Comparison of ENCODE assay signal across 8 cellular contexts in the genomic region with DNA sequence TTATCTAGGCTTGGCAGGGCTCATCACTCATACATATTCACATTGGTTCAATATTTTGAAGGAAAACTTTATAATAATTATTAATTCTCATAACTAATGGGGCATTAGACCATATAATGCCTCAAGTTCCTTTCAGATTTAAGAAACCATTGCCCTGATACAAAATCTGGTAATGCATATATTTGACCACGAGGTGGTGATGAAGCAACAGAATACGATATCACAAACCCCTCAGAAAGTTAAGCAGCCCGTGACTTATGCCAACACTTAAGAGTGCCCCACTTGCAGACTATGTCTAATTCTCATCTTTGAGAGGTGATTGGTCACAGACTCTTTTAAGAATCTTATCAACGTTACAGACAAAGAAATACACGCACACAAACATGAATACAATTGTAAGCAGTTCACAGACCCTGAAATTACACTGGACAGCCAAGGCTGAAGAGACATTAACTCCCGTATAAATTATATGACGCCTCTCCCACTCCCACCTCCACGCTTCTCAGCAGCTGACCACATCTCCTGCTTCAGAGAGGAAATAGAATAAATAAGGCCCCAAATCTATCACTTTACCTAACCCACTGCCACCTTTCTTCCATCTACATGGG. TPM values are rescaled to one million over a fixed set of nuclear protein-coding genes. Genes with fewer than 3 reads are reported as not detected.
A peak's percentile ranks its signal among the peaks of the same experiment; 100 is the strongest.
DNase-seq lines count a peak whose midpoint lies in the region; ATAC-seq, FAIRE-seq and TF ChIP-seq lines count a peak whose summit lies in the region.

No MANE protein-coding gene starts in this region.

- TF ChIP-seq POLR2A in lower leg skin (IDR thresholded peaks at IDR 0.05): no peak

- peak; percentile 83 for FAIRE-seq in D721Med (lab: Jason Lieb, UNC)
- FAIRE-seq in frontal cortex (lab: Jason Lieb, UNC): peak; percentile 85

- no peaks in the 10 kb centered on the region for H3K36me3 Mint-ChIP-seq in activated CD8-positive, alpha-beta T cell treated with anti-CD3 and anti-CD28 coated beads, Interleukin-2, amount 10 ng/mL, durations not matched to agents 7 days and 5 days (ENCODE audit: low read depth)
- H3K36me3 Mint-ChIP-seq in progenitor cell of endocrine pancreas (ENCODE audit: insufficient read depth): no peaks in the 10 kb centered on the region

- no peaks in the 10 kb centered on the region for H3K27me3 Mint-ChIP-seq in activated CD8-positive, alpha-beta T cell treated with anti-CD3 and anti-CD28 coated beads, Interleukin-2, amount 10 ng/mL, durations not matched to agents 7 days and 5 days (ENCODE audit: low read depth)
- no peaks in the 10 kb centered on the region for H3K27me3 Mint-ChIP-seq in progenitor cell of endocrine pancreas

- H3K4me3 ChIP-seq in lower leg skin (ENCODE audit: low read depth, poor library complexity, severe bottlenecking): no peak overlapping the region

- ATAC-seq in GM18909 (IDR thresholded peaks at IDR 0.05; ENCODE audit: poor library complexity, unreplicated experiment) (peak; percentile 87), HG03196 (IDR thresholded peaks at IDR 0.05; ENCODE audit: unreplicated experiment) (peak; percentile 78)
- ATAC-seq in activated CD8-positive, alpha-beta T cell treated with anti-CD3 and anti-CD28 coated beads, Interleukin-2, amount 10 ng/mL, durations not matched to agents 7 days and 5 days: peak; percentile 93

- no peak overlapping the region for H3K27ac Mint-ChIP-seq in activated CD8-positive, alpha-beta T cell treated with anti-CD3 and anti-CD28 coated beads, Interleukin-2, amount 10 ng/mL, durations not matched to agents 7 days and 5 days
- no peak overlapping the region for H3K27ac Mint-ChIP-seq in progenitor cell of endocrine pancreas

- H3K4me1 Mint-ChIP-seq in activated CD8-positive, alpha-beta T cell treated with anti-CD3 and anti-CD28 coated beads, Interleukin-2, amount 10 ng/mL, durations not matched to agents 7 days and 5 days (ENCODE audit: low read depth): peaks cover 8% of the 10 kb centered on the region
- no peaks in the 10 kb centered on the region for H3K4me1 Mint-ChIP-seq in progenitor cell of endocrine pancreas (ENCODE audit: low read depth)

- TF ChIP-seq CTCF in D721Med (IDR thresholded peaks at IDR 0.05; ENCODE audit: insufficient read depth, missing control alignments) (peak; percentile 75), progenitor cell of endocrine pancreas (IDR thresholded peaks at IDR 0.05; ENCODE audit: unreplicated experiment) (peak; percentile 70), lower leg skin (IDR thresholded peaks at IDR 0.05) (no peak)

- no peaks in the 10 kb centered on the region for H3K9me3 Mint-ChIP-seq in activated CD8-positive, alpha-beta T cell treated with anti-CD3 and anti-CD28 coated beads, Interleukin-2, amount 10 ng/mL, durations not matched to agents 7 days and 5 days (ENCODE audit: insufficient read depth)
- peaks cover 5% of the 10 kb centered on the region for H3K9me3 Mint-ChIP-seq in progenitor cell of endocrine pancreas (ENCODE audit: low read depth)

- DNase-seq in D721Med (ENCODE audit: insufficient read length, low spot score): no peak
- peak; percentile 64 for DNase-seq in NCI-H460 (ENCODE audit: extremely low read depth, low read depth)
- DNase-seq in activated CD8-positive, alpha-beta T cell treated with anti-CD3 and anti-CD28 coated beads, Interleukin-2, amount 10 ng/mL, durations not matched to agents 7 days and 5 days: peak; percentile 59
- DNase-seq in frontal cortex (ENCODE audit: low spot score in 2 of 2): peak; percentile 7 to 27
- no peak for DNase-seq in progenitor cell of endocrine pancreas (ENCODE audit: low spot score, unreplicated experiment)
- no peak for DNase-seq in lower leg skin (ENCODE audit: low spot score in 2 of 2)

- POLR2A ChIA-PET in activated CD8-positive, alpha-beta T cell treated with anti-CD3 and anti-CD28 coated beads, Interleukin-2, amount 10 ng/mL, durations not matched to agents 7 days and 5 days (lab: Charles Lee): no interaction called here

- intact Hi-C loops in lower leg skin (cut with DNase I; ENCODE audit: low total_unique reads): loop anchor here (10.0 kb wide), 1 partner anchor 389 kb away; a partner anchor contains a TSS

- no peak overlapping the region for H3K4me3 Mint-ChIP-seq in activated CD8-positive, alpha-beta T cell treated with anti-CD3 and anti-CD28 coated beads, Interleukin-2, amount 10 ng/mL, durations not matched to agents 7 days and 5 days
- no peak overlapping the region for H3K4me3 Mint-ChIP-seq in progenitor cell of endocrine pancreas (ENCODE audit: low read depth)

- CTCF ChIA-PET in activated CD8-positive, alpha-beta T cell treated with anti-CD3 and anti-CD28 coated beads, Interleukin-2, amount 10 ng/mL, durations not matched to agents 7 days and 5 days (lab: Charles Lee): interaction anchor here (1.6 kb wide), 1 partner anchor 135 kb away, joined by 8 read pairs; no protein-coding TSS in a partner anchor

- WGBS in lower leg skin, 2 donors: 24 to 26% methylated on average over 8 of the region's 8 CpGs

RNA-seq across cellular contexts. Expression of a gene that starts 20.7 kb away (rescaled TPM):
- total RNA-seq in NCI-H460 (2014; rRNA removed; shearing (Covaris generic)): 0.02 and 0.06 TPM in 2 replicates
- 0.06 TPM in 1 of 2 replicates, not detected in the other for polyA plus RNA-seq in NCI-H460 (2014; cell fraction: nucleus; rRNA removed)
- total RNA-seq in activated CD8-positive, alpha-beta T cell treated with anti-CD3 and anti-CD28 coated beads, Interleukin-2, amount 10 ng/mL, durations not matched to agents 7 days and 5 days: under 1 TPM; 0.68 to 0.89 TPM
- total RNA-seq in frontal cortex (4.9 TPM), progenitor cell of endocrine pancreas (4.8 and 5.5 TPM in 2 replicates), lower leg skin (under 1 TPM; 0.02 to 0.72 (median 0.25) TPM)

RNA-seq across cellular contexts. Expression of a gene that starts 36.6 kb away (rescaled TPM):
- total RNA-seq in NCI-H460 (2014; rRNA removed; shearing (Covaris generic)): 69.0 and 84.5 TPM in 2 replicates
- polyA plus RNA-seq in NCI-H460 (2014; cell fraction: nucleus; rRNA removed): 239 and 324 TPM in 2 replicates
- 10 to 100 TPM; 76.4 to 81.8 TPM for total RNA-seq in activated CD8-positive, alpha-beta T cell treated with anti-CD3 and anti-CD28 coated beads, Interleukin-2, amount 10 ng/mL, durations not matched to agents 7 days and 5 days
- total RNA-seq in frontal cortex (72.6 TPM), progenitor cell of endocrine pancreas (79.4 and 85.0 TPM in 2 replicates), lower leg skin (10 to 100 TPM; 47.7 to 83.8 (median 61.1) TPM)

Comparison
In these comparisons a context has a peak if more than half of its experiments do, and no peak if none do; other contexts are left out.
1. DNase-seq: peak in NCI-H460 (single experiment), activated CD8-positive, alpha-beta T cell treated with anti-CD3 and anti-CD28 coated beads, Interleukin-2, amount 10 ng/mL, durations not matched to agents 7 days and 5 days (single experiment) and frontal cortex (2 of 2); none in D721Med (single experiment), progenitor cell of endocrine pancreas (single experiment) and lower leg skin (0 of 2).
2. CTCF ChIP-seq: peak in D721Med (single experiment) and progenitor cell of endocrine pancreas (single experiment); none in lower leg skin (0 of 3).
3. Peak in every context shown above with its lines, with median percentiles within 50 percentile points of each other: ATAC-seq.